In the genomic region with DNA sequence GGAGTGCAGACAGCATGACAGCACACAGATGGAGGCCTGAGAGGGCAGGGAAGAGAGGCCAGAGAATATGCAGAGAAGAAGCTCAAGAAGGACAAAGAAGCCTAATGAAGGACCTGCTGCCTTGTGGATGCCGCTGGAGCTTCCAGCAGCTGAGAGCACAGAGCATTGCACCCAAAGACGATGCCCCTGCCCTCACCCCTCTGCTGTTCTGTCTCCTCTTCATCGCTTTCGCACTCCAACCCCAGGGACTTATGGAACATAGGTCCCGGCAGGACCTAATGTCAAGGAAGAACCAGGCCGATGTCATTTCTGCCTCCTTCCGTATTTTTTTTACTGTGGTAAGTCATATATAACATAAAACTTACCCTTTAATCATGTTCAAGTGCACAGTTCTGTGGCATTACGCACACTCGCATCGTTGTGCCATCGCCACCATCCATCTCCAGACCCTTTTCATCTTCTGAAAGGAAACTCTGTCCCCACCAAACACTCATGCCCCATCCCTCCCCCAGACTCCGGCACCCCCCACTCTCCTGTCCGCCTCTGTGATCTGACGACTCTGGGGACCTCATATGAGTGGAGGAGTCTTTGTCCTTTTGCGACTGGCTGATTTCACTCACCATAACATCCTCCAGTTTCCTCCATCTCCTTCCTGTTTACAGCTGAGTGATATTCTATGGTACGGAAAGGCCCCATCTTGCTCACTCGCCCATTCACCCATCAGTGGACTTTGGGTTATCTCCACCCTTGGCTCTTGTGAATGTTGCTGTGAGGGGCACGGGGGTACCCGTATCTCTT, we compare ENCODE assay signal across 19 cellular contexts. TPM values are rescaled to one million over a fixed set of nuclear protein-coding genes. Genes with fewer than 3 reads are reported as not detected.
DNase-seq lines count a peak whose midpoint lies in the region; ATAC-seq and TF ChIP-seq lines count a peak whose summit lies in the region.
"Had no signal": no experiment of that assay in that cellular context is flagged by ENCODE, and none has a peak within 500 bp of the region (broad histone marks: within the 10 kb centered on the region; RNA-seq: fewer than 3 reads in every experiment).

No MANE protein-coding gene starts in this region.

- no peaks in the 10 kb centered on the region for H3K36me3 ChIP-seq in aorta (ENCODE audit: control insufficient read depth in 1 of 2, insufficient read depth in 2 of 2, low read length in 1 of 2)
- H3K36me3 ChIP-seq: right lobe of liver had no signal

- H3K27ac ChIP-seq in aorta (ENCODE audit: low read depth in 1 of 2, low read length in 2 of 2), result no peak overlapping the region
- H3K27ac ChIP-seq: parathyroid adenoma, right lobe of liver had no signal

- no peaks in the 10 kb centered on the region for H3K9me3 Mint-ChIP-seq in activated CD4-positive, alpha-beta memory T cell treated with anti-CD3 and anti-CD28 coated beads, Interleukin-2, amount 10 ng/mL, durations not matched to agents 7 days and 5 days
- H3K9me3 Mint-ChIP-seq in naive B cell, result peaks cover 0 to 5% (median 0%) of the 10 kb centered on the region in 7 donors
- H3K9me3 Mint-ChIP-seq: natural killer cell treated with Interleukin-12 subunit alpha and Interleukin-12 subunit beta and Interleukin-15 and Interleukin-18, amount 100 ng/mL, for 72 hours had no signal

- no peaks in the 10 kb centered on the region for H3K4me1 ChIP-seq in aorta (ENCODE audit: control insufficient read depth in 1 of 2, insufficient read depth in 2 of 2, low read length in 2 of 2)
- H3K4me1 ChIP-seq: parathyroid adenoma, right lobe of liver had no signal

- H3K4me1 Mint-ChIP-seq in activated CD4-positive, alpha-beta memory T cell treated with anti-CD3 and anti-CD28 coated beads, Interleukin-2, amount 10 ng/mL, durations not matched to agents 7 days and 5 days, result peaks cover 79% of the 10 kb centered on the region
- peaks cover 48 to 75% (median 51%) of the 10 kb centered on the region in 3 donors for H3K4me1 Mint-ChIP-seq in naive B cell

- H3K27me3 ChIP-seq in aorta (ENCODE audit: control insufficient read depth in 1 of 2, insufficient read depth in 2 of 2, low read length in 1 of 2), result no peaks in the 10 kb centered on the region
- H3K27me3 ChIP-seq: right lobe of liver had no signal

- H3K9me3 ChIP-seq in aorta (ENCODE audit: control insufficient read depth, low read length), result no peaks in the 10 kb centered on the region
- H3K9me3 ChIP-seq: right lobe of liver had no signal

- ATAC-seq in naive B cell (ENCODE audit: low read depth in 2 of 2), result peak; percentile 81 to 87
- ATAC-seq in aorta (ENCODE audit: low FRiP score), result no peak
- no peak for ATAC-seq in HG02973 (IDR thresholded peaks at IDR 0.05; ENCODE audit: unreplicated experiment)
- ATAC-seq: activated CD4-positive, alpha-beta T cell treated with anti-CD3 and anti-CD28 coated beads for 36 hours; natural killer cell treated with Interleukin-12 subunit alpha and Interleukin-12 subunit beta and Interleukin-15 and Interleukin-18, amount 100 ng/mL, for 72 hours; Right ventricle myocardium inferior had no signal

- intact Hi-C loops in aorta (cut with DNase I), result no loop called here

- no peak overlapping the region for H3K4me3 Mint-ChIP-seq in activated CD4-positive, alpha-beta memory T cell treated with anti-CD3 and anti-CD28 coated beads, Interleukin-2, amount 10 ng/mL, durations not matched to agents 7 days and 5 days
- peak overlapping the region in 7 of 8 donors; percentile 74 to 93 (median 82) for H3K4me3 Mint-ChIP-seq in naive B cell
- H3K4me3 Mint-ChIP-seq: activated CD4-positive, alpha-beta T cell treated with anti-CD3 and anti-CD28 coated beads for 36 hours; natural killer cell treated with Interleukin-12 subunit alpha and Interleukin-12 subunit beta and Interleukin-15 and Interleukin-18, amount 100 ng/mL, for 72 hours had no signal

- DNase-seq in CD1c-positive myeloid dendritic cell (ENCODE audit: extremely low spot score) (peak; percentile 37), naive B cell (peak; percentile 45), NCI-H2227 (lab: John Stamatoyannopoulos, UW; ENCODE audit: unreplicated experiment) (no peak), aorta (no peak)
- no peak for DNase-seq in activated CD4-positive, alpha-beta memory T cell treated with anti-CD3 and anti-CD28 coated beads, Interleukin-2, amount 10 ng/mL, durations not matched to agents 7 days and 5 days
- DNase-seq: activated CD4-positive, alpha-beta T cell treated with anti-CD3 and anti-CD28 coated beads for 36 hours; activated naive CD4-positive, alpha-beta T cell treated with Interleukin-2 at 50 U/mL for 16 hours; amniotic stem cell; dermis blood vessel endothelial cell; mesendoderm; NCI-H1092; NCI-H2029 treated with DMSO at 0.1 percent for 48 hours; NCI-H82 had no signal

- peak overlapping the region; percentile 23 for H3K4me3 ChIP-seq in GM12875 (ENCODE audit: low read depth, low read length)
- no peak overlapping the region for H3K4me3 ChIP-seq in aorta (ENCODE audit: low read length in 2 of 2)
- H3K4me3 ChIP-seq: right lobe of liver had no signal

- POLR2A ChIA-PET in activated CD4-positive, alpha-beta memory T cell treated with anti-CD3 and anti-CD28 coated beads, Interleukin-2, amount 10 ng/mL, durations not matched to agents 7 days and 5 days (lab: Charles Lee), result interaction anchor here (1.0 to 10.4 kb wide), 2 partner anchors 12 to 282 kb away, joined by 3 to 145 read pairs; a partner anchor contains a TSS

- CTCF ChIA-PET in activated CD4-positive, alpha-beta memory T cell treated with anti-CD3 and anti-CD28 coated beads, Interleukin-2, amount 10 ng/mL, durations not matched to agents 7 days and 5 days (lab: Charles Lee), result interaction anchor here (0.7 kb wide), 1 partner anchor 11 kb away, joined by 4 read pairs; no protein-coding TSS in a partner anchor

- peaks cover 18% of the 10 kb centered on the region for H3K36me3 Mint-ChIP-seq in activated CD4-positive, alpha-beta memory T cell treated with anti-CD3 and anti-CD28 coated beads, Interleukin-2, amount 10 ng/mL, durations not matched to agents 7 days and 5 days (ENCODE audit: low read depth)
- no peaks in the 10 kb centered on the region for H3K36me3 Mint-ChIP-seq in naive B cell
- H3K36me3 Mint-ChIP-seq: natural killer cell treated with Interleukin-12 subunit alpha and Interleukin-12 subunit beta and Interleukin-15 and Interleukin-18, amount 100 ng/mL, for 72 hours had no signal

- WGBS in aorta, 2 donors, result 90% methylated on average over 19 of the region's 19 CpGs

- H3K27me3 Mint-ChIP-seq in activated CD4-positive, alpha-beta memory T cell treated with anti-CD3 and anti-CD28 coated beads, Interleukin-2, amount 10 ng/mL, durations not matched to agents 7 days and 5 days, result peaks cover 2% of the 10 kb centered on the region
- H3K27me3 Mint-ChIP-seq in naive B cell, result no peaks in the 10 kb centered on the region
- H3K27me3 Mint-ChIP-seq: activated CD4-positive, alpha-beta T cell treated with anti-CD3 and anti-CD28 coated beads for 36 hours had no signal

- H3K27ac Mint-ChIP-seq in activated CD4-positive, alpha-beta memory T cell treated with anti-CD3 and anti-CD28 coated beads, Interleukin-2, amount 10 ng/mL, durations not matched to agents 7 days and 5 days, result peak overlapping the region; percentile 66
- peak overlapping the region; percentile 78 to 94 (median 90) for H3K27ac Mint-ChIP-seq in naive B cell
- H3K27ac Mint-ChIP-seq: activated CD4-positive, alpha-beta T cell treated with anti-CD3 and anti-CD28 coated beads for 36 hours had no signal

- no peak for TF ChIP-seq CTCF in GM12875 (IDR thresholded peaks at IDR 0.05; ENCODE audit: borderline replicate concordance, insufficient read depth, low read depth, low read length)

RNA-seq across cellular contexts. Expression of a gene that starts 12.1 kb away (rescaled TPM):
- 100 to 1,000 TPM; 276 to 283 TPM for total RNA-seq in activated CD4-positive, alpha-beta memory T cell treated with anti-CD3 and anti-CD28 coated beads, Interleukin-2, amount 10 ng/mL, durations not matched to agents 7 days and 5 days
- polyA plus RNA-seq in naive B cell (ENCODE audit: low read depth in 6 of 6) (10 to 100 TPM; 55.4 to 85.8 (median 73.4) TPM), aorta (10 to 100 TPM; 14.1 to 14.5 TPM)
- total RNA-seq in aorta, result 10 to 100 TPM; 37.7 to 48.3 TPM

Comparison
In these comparisons a context has a peak if more than half of its experiments do, and no peak if none do; other contexts are left out.
1. DNase-seq: peak in CD1c-positive myeloid dendritic cell (single experiment) and naive B cell (single experiment); none in activated CD4-positive, alpha-beta memory T cell treated with anti-CD3 and anti-CD28 coated beads, Interleukin-2, amount 10 ng/mL, durations not matched to agents 7 days and 5 days (single experiment), NCI-H2227 (single experiment) and aorta (0 of 2).
2. ATAC-seq: peak in naive B cell (2 of 2); none in aorta (single experiment) and HG02973 (single experiment).
3. RNA of a gene that starts 12.1 kb away (total RNA-seq): 276 to 283 TPM in activated CD4-positive, alpha-beta memory T cell treated with anti-CD3 and anti-CD28 coated beads, Interleukin-2, amount 10 ng/mL, durations not matched to agents 7 days and 5 days; 37.7 to 48.3 TPM in aorta; every median in the first group is over 4 times any median in the second.